In genomic region chr4:38128478-38129451, GRCh38 we compare ENCODE assay signal across 1 cellular context.
TF ChIP-seq lines count a peak whose summit lies in the region.

No MANE protein-coding gene starts in this region.

TF ChIP-seq in GM12878, 131 proteins besides CTCF, POLR2A, EP300 and RAD21 (continued from another document and continues in another):
- TF ChIP-seq, protein P1, sequence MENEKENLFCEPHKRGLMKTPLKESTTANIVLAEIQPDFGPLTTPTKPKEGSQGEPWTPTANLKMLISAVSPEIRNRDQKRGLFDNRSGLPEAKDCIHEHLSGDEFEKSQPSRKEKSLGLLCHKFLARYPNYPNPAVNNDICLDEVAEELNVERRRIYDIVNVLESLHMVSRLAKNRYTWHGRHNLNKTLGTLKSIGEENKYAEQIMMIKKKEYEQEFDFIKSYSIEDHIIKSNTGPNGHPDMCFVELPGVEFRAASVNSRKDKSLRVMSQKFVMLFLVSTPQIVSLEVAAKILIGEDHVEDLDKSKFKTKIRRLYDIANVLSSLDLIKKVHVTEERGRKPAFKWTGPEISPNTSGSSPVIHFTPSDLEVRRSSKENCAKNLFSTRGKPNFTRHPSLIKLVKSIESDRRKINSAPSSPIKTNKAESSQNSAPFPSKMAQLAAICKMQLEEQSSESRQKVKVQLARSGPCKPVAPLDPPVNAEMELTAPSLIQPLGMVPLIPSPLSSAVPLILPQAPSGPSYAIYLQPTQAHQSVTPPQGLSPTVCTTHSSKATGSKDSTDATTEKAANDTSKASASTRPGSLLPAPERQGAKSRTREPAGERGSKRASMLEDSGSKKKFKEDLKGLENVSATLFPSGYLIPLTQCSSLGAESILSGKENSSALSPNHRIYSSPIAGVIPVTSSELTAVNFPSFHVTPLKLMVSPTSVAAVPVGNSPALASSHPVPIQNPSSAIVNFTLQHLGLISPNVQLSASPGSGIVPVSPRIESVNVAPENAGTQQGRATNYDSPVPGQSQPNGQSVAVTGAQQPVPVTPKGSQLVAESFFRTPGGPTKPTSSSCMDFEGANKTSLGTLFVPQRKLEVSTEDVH (IDR thresholded peaks at IDR 0.05; ENCODE audit: low read depth, partially characterized antibody), result no peak
- TF ChIP-seq RCOR1 (conservative IDR thresholded peaks at IDR 0.05; ENCODE audit: low read depth, low read length) (0 out of 2 replicates have a peak, but pooled peaks have one; percentile 70), CHD1 (IDR thresholded peaks at IDR 0.05; ENCODE audit: low read depth, low read length) (no peak), NKRF (conservative IDR thresholded peaks at IDR 0.05) (0 out of 2 replicates have a peak, but pooled peaks have one; percentile 13), MEF2B (IDR thresholded peaks at IDR 0.05; ENCODE audit: partially characterized antibody, poor library complexity, severe bottlenecking) (peak; percentile 94), NFXL1 (IDR thresholded peaks at IDR 0.05; ENCODE audit: borderline replicate concordance) (no peak), NFIC (IDR thresholded peaks at IDR 0.05; ENCODE audit: low read depth, low read length) (no peak), SIN3A (IDR thresholded peaks at IDR 0.05; ENCODE audit: low read depth, low read length) (0 out of 2 replicates have a peak, but pooled peaks have one; percentile 57), NFYA (IDR thresholded peaks at IDR 0.05; ENCODE audit: borderline replicate concordance, low read depth, low read length) (no peak), TCF12 (IDR thresholded peaks at IDR 0.05; ENCODE audit: low read depth, low read length) (peak; percentile 85), BMI1 (IDR thresholded peaks at IDR 0.05; ENCODE audit: borderline replicate concordance) (peak; percentile 44), YBX1 (IDR thresholded peaks at IDR 0.05) (no peak), ATF2 (IDR thresholded peaks at IDR 0.05; ENCODE audit: low read length) (no peak), SP1 (IDR thresholded peaks at IDR 0.05; ENCODE audit: low read depth, low read length) (peak; percentile 59), MXI1 (IDR thresholded peaks at IDR 0.05; ENCODE audit: low read depth, low read length) (no peak), ZNF687 (IDR thresholded peaks at IDR 0.05) (peak; percentile 86), BRCA1 (IDR thresholded peaks at IDR 0.05; ENCODE audit: low read depth, low read length) (no peak), RELB (IDR thresholded peaks at IDR 0.05; ENCODE audit: low read depth) (peak; percentile 94), IKZF1 (conservative IDR thresholded peaks at IDR 0.05) (peak; percentile 93), BCLAF1 (IDR thresholded peaks at IDR 0.05) (no peak), MEF2A (IDR thresholded peaks at IDR 0.05; ENCODE audit: insufficient read depth, low read depth, low read length) (peak; percentile 83), ATF3 (IDR thresholded peaks at IDR 0.05; ENCODE audit: borderline replicate concordance, extremely low read depth, low read depth, low read length) (no peak), ZSCAN29 (IDR thresholded peaks at IDR 0.05) (no peak)
- TF ChIP-seq, protein P2, sequence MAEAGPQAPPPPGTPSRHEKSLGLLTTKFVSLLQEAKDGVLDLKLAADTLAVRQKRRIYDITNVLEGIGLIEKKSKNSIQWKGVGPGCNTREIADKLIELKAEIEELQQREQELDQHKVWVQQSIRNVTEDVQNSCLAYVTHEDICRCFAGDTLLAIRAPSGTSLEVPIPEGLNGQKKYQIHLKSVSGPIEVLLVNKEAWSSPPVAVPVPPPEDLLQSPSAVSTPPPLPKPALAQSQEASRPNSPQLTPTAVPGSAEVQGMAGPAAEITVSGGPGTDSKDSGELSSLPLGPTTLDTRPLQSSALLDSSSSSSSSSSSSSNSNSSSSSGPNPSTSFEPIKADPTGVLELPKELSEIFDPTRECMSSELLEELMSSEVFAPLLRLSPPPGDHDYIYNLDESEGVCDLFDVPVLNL (IDR thresholded peaks at IDR 0.05; ENCODE audit: low read depth, low read length), result no peak; the same call in 1 of the 2 replicates
- TF ChIP-seq, protein P3, sequence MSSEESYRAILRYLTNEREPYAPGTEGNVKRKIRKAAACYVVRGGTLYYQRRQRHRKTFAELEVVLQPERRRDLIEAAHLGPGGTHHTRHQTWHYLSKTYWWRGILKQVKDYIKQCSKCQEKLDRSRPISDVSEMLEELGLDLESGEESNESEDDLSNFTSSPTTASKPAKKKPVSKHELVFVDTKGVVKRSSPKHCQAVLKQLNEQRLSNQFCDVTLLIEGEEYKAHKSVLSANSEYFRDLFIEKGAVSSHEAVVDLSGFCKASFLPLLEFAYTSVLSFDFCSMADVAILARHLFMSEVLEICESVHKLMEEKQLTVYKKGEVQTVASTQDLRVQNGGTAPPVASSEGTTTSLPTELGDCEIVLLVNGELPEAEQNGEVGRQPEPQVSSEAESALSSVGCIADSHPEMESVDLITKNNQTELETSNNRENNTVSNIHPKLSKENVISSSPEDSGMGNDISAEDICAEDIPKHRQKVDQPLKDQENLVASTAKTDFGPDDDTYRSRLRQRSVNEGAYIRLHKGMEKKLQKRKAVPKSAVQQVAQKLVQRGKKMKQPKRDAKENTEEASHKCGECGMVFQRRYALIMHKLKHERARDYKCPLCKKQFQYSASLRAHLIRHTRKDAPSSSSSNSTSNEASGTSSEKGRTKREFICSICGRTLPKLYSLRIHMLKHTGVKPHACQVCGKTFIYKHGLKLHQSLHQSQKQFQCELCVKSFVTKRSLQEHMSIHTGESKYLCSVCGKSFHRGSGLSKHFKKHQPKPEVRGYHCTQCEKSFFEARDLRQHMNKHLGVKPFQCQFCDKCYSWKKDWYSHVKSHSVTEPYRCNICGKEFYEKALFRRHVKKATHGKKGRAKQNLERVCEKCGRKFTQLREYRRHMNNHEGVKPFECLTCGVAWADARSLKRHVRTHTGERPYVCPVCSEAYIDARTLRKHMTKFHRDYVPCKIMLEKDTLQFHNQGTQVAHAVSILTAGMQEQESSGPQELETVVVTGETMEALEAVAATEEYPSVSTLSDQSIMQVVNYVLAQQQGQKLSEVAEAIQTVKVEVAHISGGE (CRISPR knock-in tag; IDR thresholded peaks at IDR 0.05), result no peak
- TF ChIP-seq, protein P4, sequence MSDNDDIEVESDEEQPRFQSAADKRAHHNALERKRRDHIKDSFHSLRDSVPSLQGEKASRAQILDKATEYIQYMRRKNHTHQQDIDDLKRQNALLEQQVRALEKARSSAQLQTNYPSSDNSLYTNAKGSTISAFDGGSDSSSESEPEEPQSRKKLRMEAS (IDR thresholded peaks at IDR 0.05; ENCODE audit: low read depth, low read length), result peak; percentile 9; the same call in 1 of the 2 replicates
- TF ChIP-seq, protein P5, sequence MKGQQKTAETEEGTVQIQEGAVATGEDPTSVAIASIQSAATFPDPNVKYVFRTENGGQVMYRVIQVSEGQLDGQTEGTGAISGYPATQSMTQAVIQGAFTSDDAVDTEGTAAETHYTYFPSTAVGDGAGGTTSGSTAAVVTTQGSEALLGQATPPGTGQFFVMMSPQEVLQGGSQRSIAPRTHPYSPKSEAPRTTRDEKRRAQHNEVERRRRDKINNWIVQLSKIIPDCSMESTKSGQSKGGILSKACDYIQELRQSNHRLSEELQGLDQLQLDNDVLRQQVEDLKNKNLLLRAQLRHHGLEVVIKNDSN (IDR thresholded peaks at IDR 0.05; ENCODE audit: borderline replicate concordance, extremely low read length, insufficient read depth, low read depth, low read length), result no peak
- TF ChIP-seq, protein P6, sequence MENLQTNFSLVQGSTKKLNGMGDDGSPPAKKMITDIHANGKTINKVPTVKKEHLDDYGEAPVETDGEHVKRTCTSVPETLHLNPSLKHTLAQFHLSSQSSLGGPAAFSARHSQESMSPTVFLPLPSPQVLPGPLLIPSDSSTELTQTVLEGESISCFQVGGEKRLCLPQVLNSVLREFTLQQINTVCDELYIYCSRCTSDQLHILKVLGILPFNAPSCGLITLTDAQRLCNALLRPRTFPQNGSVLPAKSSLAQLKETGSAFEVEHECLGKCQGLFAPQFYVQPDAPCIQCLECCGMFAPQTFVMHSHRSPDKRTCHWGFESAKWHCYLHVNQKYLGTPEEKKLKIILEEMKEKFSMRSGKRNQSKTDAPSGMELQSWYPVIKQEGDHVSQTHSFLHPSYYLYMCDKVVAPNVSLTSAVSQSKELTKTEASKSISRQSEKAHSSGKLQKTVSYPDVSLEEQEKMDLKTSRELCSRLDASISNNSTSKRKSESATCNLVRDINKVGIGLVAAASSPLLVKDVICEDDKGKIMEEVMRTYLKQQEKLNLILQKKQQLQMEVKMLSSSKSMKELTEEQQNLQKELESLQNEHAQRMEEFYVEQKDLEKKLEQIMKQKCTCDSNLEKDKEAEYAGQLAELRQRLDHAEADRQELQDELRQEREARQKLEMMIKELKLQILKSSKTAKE (IDR thresholded peaks at IDR 0.05; ENCODE audit: low read depth, poor library complexity, severe bottlenecking), result peak; percentile 94
